Comparison of ENCODE assay signal across 22 cellular contexts in the genomic region with DNA sequence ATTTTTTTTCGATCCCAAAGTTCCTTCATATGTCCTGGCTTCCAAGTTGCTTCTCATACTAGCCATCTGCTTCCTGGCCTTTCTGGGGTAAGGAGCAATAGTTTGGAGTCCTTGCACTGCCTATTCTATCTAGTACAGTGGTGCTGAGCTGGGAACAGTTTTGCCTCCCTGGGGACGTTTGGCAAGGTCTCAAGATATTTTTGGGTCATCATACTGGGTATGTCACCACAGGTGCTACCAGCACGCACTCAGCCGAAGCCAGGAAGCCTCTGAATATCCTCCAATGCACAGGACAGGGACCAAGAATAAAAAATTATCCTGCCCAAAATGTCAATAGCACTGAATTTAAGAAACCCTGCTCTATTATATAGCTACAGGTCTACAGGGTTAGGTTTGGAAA. TPM values are rescaled to one million over a fixed set of nuclear protein-coding genes. Genes with fewer than 3 reads are reported as not detected.
DNase-seq lines count a peak whose midpoint lies in the region; ATAC-seq, FAIRE-seq and TF ChIP-seq lines count a peak whose summit lies in the region.
"Had no signal": no experiment of that assay in that cellular context is flagged by ENCODE, and none has a peak within 500 bp of the region (broad histone marks: within the 10 kb centered on the region; RNA-seq: fewer than 3 reads in every experiment).

No MANE protein-coding gene starts in this region.

- H3K36me3 ChIP-seq in Karpas-422 (ENCODE audit: insufficient read depth, low read length), result no peaks in the 10 kb centered on the region
- H3K36me3 ChIP-seq: neutrophil, vagina had no signal

- no peak overlapping the region for H3K4me2 ChIP-seq in Karpas-422 (ENCODE audit: low read depth, low read length, poor library complexity, severe bottlenecking)

- H3K9ac ChIP-seq in Karpas-422 (ENCODE audit: low read length), result no peak overlapping the region

- peaks cover 21% of the 10 kb centered on the region for H3K4me1 ChIP-seq in Karpas-422 (ENCODE audit: low read length)
- H3K4me1 ChIP-seq: vagina had no signal

- H3K9me2 ChIP-seq in Karpas-422 (replicated peaks; ENCODE audit: insufficient read depth, low read length), result no peaks in the 10 kb centered on the region

- no peak overlapping the region for H3K4me3 ChIP-seq in Karpas-422 (ENCODE audit: low read length)
- H3K4me3 ChIP-seq: coronary artery, vagina had no signal

- no peaks in the 10 kb centered on the region for H3K27me3 ChIP-seq in Karpas-422 (ENCODE audit: low read length)
- H3K27me3 ChIP-seq: neutrophil, vagina had no signal

- ATAC-seq in GM19467 (IDR thresholded peaks at IDR 0.05; ENCODE audit: unreplicated experiment), result peak; percentile 55
- ATAC-seq in HG02885 (IDR thresholded peaks at IDR 0.05; ENCODE audit: poor library complexity, unreplicated experiment), result peak; percentile 64
- ATAC-seq in HG02981 (IDR thresholded peaks at IDR 0.05; ENCODE audit: unreplicated experiment), result no peak
- no peak for ATAC-seq in GM18519 (IDR thresholded peaks at IDR 0.05; ENCODE audit: low FRiP score, unreplicated experiment)
- ATAC-seq: left cardiac atrium; PC-3; stimulated activated naive CD8-positive, alpha-beta T cell treated with anti-CD3 and anti-CD28 coated beads, Interleukin-15, amount 100 ng/mL, for 72 hours had no signal

- FAIRE-seq in GM12891 (lab: Jason Lieb, UNC), result peak; percentile 82
- FAIRE-seq: frontal cortex had no signal

- no peaks in the 10 kb centered on the region; the same call in 1 of the 2 replicates for H4K20me1 ChIP-seq in Karpas-422 (ENCODE audit: insufficient read depth, low read depth, low read length)

- H3K27ac ChIP-seq in Karpas-422 (ENCODE audit: low read length), result no peak overlapping the region
- H3K27ac ChIP-seq: coronary artery, neutrophil, vagina had no signal

- no peaks in the 10 kb centered on the region for H3K79me2 ChIP-seq in Karpas-422 (ENCODE audit: low read length)

- no peak for TF ChIP-seq POLR2A in GM12891 (IDR thresholded peaks at IDR 0.05; ENCODE audit: low read depth, low read length)

- DNase-seq in GM12891 (ENCODE audit: insufficient read length, low spot score) (no peak), Karpas-422 (peak; percentile 41), HPDE6-E6E7 (ENCODE audit: extremely low spot score) (no peak), mucosa of gallbladder (ENCODE audit: low spot score) (no peak)
- DNase-seq: activated CD4-positive, alpha-beta T cell treated with anti-CD3 and anti-CD28 coated beads, Interleukin-2, amount 50 U/mL, for 1 hour; activated naive CD4-positive, alpha-beta T cell treated with anti-CD3 and anti-CD28 coated beads for 36 hours; CD8-positive, alpha-beta memory T cell; HCEC 1CT; left cardiac atrium; NCI-H2081 treated with DMSO at 0.1 percent for 48 hours; NCI-H526 treated with DMSO at 0.1 percent for 48 hours; PC-3; stimulated activated CD4-positive, alpha-beta T cell treated with anti-CD3 and anti-CD28 coated beads, Interleukin-15, amount 100 ng/mL, for 24 hours; stimulated activated naive CD8-positive, alpha-beta T cell treated with anti-CD3 and anti-CD28 coated beads, Interleukin-15, amount 100 ng/mL, for 72 hours had no signal

- no peaks in the 10 kb centered on the region for H3K9me3 ChIP-seq in Karpas-422 (ENCODE audit: low read length)
- H3K9me3 ChIP-seq: neutrophil, vagina had no signal

- H2AFZ ChIP-seq in Karpas-422 (ENCODE audit: low read length), result no peak overlapping the region

TF ChIP-seq in GM12891, 5 proteins besides CTCF, POLR2A, EP300 and RAD21:
- TF ChIP-seq POU2F2 (IDR thresholded peaks at IDR 0.05; ENCODE audit: low read depth, low read length) (no peak), PAX5 (IDR thresholded peaks at IDR 0.05; ENCODE audit: insufficient read depth, low read length, severe bottlenecking) (no peak), SPI1 (IDR thresholded peaks at IDR 0.05; ENCODE audit: low read depth, low read length) (no peak), TAF1 (IDR thresholded peaks at IDR 0.05; ENCODE audit: low read depth, low read length) (no peak)

RNA-seq across cellular contexts. Expression of a gene that starts 35.4 kb away (rescaled TPM):
- polyA plus RNA-seq in GM12891 (2012; ENCODE audit: low read depth, missing spikeins), result 8.9 TPM
- total RNA-seq in Karpas-422 (2014; rRNA removed; shearing (Covaris generic); ENCODE audit: low replicate concordance), result 1.0 and 13.2 TPM in 2 replicates
- total RNA-seq in mucosa of gallbladder, result 2.0 TPM

Comparison
In these comparisons a context has a peak if more than half of its experiments do, and no peak if none do; other contexts are left out.
1. ATAC-seq: peak in GM19467 (single experiment) and HG02885 (single experiment); none in HG02981 (single experiment) and GM18519 (single experiment).